18 cellular contexts compared by ENCODE assay signal in genomic region chr13:112579310-112579843, GRCh38. TPM values are rescaled to one million over a fixed set of nuclear protein-coding genes. Genes with fewer than 3 reads are reported as not detected.
DNase-seq lines count a peak whose midpoint lies in the region; ATAC-seq, FAIRE-seq and TF ChIP-seq lines count a peak whose summit lies in the region.
"Had no signal": no experiment of that assay in that cellular context is flagged by ENCODE, and none has a peak within 500 bp of the region (broad histone marks: within the 10 kb centered on the region; RNA-seq: fewer than 3 reads in every experiment).

No MANE protein-coding gene starts in this region.

- peaks cover 24% of the 10 kb centered on the region for H3K36me3 Mint-ChIP-seq in CD4-positive, CD25-positive, alpha-beta regulatory T cell

- no peak overlapping the region for H3K4me3 ChIP-seq in CD4-positive, CD25-positive, alpha-beta regulatory T cell (ENCODE audit: low read depth, low read length)
- H3K4me3 ChIP-seq in HEK293 (ENCODE audit: low read depth, low read length) (no peak overlapping the region), esophagus muscularis mucosa (no peak overlapping the region)
- H3K4me3 ChIP-seq: BLaER1 treated with 17β-estradiol and CSF1 and Interleukin-3, amounts not matched to agents 10 nM and 100 nM; GM23248 had no signal

- POLR2A ChIA-PET in HEK293 (lab: Yijun Ruan, JAX) = no interaction called here

- no peaks in the 10 kb centered on the region for H3K9me3 ChIP-seq in CD4-positive, CD25-positive, alpha-beta regulatory T cell (ENCODE audit: control insufficient read depth in 2 of 2, low read length in 2 of 2)
- H3K9me3 ChIP-seq in HEK293 (ENCODE audit: control insufficient read depth, insufficient read depth, low read depth, low read length) = no peaks in the 10 kb centered on the region
- H3K9me3 ChIP-seq in esophagus muscularis mucosa = no peaks in the 10 kb centered on the region

- intact Hi-C loops in esophagus muscularis mucosa (cut with DNase I) = no loop called here
- intact Hi-C loops in Right ventricle myocardium inferior (cut with DNase I) = no loop called here

- CTCF ChIA-PET in HEK293 (lab: Yijun Ruan, JAX) = no interaction called here

- no peaks in the 10 kb centered on the region for H3K27me3 Mint-ChIP-seq in CD4-positive, CD25-positive, alpha-beta regulatory T cell
- H3K27me3 Mint-ChIP-seq: B cell; CD4-positive, alpha-beta T cell had no signal

- TF ChIP-seq CTCF in HEK293 (tag by site-specific recombination; IDR thresholded peaks at IDR 0.05) (no peak), esophagus muscularis mucosa (IDR thresholded peaks at IDR 0.05) (no peak)

- DNase-seq in CD4-positive, CD25-positive, alpha-beta regulatory T cell = no peak
- DNase-seq in esophagus muscularis mucosa (ENCODE audit: extremely low spot score) (peak; percentile 45), putamen (ENCODE audit: low spot score) (peak; percentile 44), Right ventricle myocardium inferior (ENCODE audit: missing footprints) (no peak), H54 (ENCODE audit: insufficient read length, low spot score) (no peak)
- DNase-seq: CD4-positive, alpha-beta T cell; DMS153; DMS79; GDM1; GM23248; HCEC 1CT; HFFc6 had no signal

- peaks cover 37 to 75% (median 57%) of the 10 kb centered on the region in 4 donors for H3K4me1 Mint-ChIP-seq in CD4-positive, CD25-positive, alpha-beta regulatory T cell

- TF ChIP-seq POLR2A in esophagus muscularis mucosa (IDR thresholded peaks at IDR 0.05; ENCODE audit: low read depth) (no peak), H54 (IDR thresholded peaks at IDR 0.05; ENCODE audit: low read depth, low read length) (no peak)

- no peaks in the 10 kb centered on the region for H3K27me3 ChIP-seq in CD4-positive, CD25-positive, alpha-beta regulatory T cell (ENCODE audit: control insufficient read depth, insufficient read depth, low read length)
- H3K27me3 ChIP-seq in esophagus muscularis mucosa = no peaks in the 10 kb centered on the region
- H3K27me3 ChIP-seq: BLaER1 treated with 17β-estradiol and CSF1 and Interleukin-3, amounts not matched to agents 10 nM and 100 nM had no signal

- WGBS in esophagus muscularis mucosa = 91% methylated on average over 8 of the region's 18 CpGs

- peaks cover 0 to 5% (median 1%) of the 10 kb centered on the region in 7 donors for H3K9me3 Mint-ChIP-seq in CD4-positive, CD25-positive, alpha-beta regulatory T cell
- H3K9me3 Mint-ChIP-seq: CD4-positive, alpha-beta T cell had no signal

- H3K27ac Mint-ChIP-seq in CD4-positive, CD25-positive, alpha-beta regulatory T cell = peak overlapping the region in 2 of 3 donors; percentile 23 to 40
- H3K27ac Mint-ChIP-seq: B cell; CD4-positive, alpha-beta T cell; HFFc6 had no signal

- H3K4me3 Mint-ChIP-seq in CD4-positive, CD25-positive, alpha-beta regulatory T cell = no peak overlapping the region
- H3K4me3 Mint-ChIP-seq: B cell; CD4-positive, alpha-beta T cell; HFFc6 had no signal

- FAIRE-seq in H54 (lab: Jason Lieb, UNC) = no peak
- FAIRE-seq: GM12892, GM18507 had no signal

- ATAC-seq in CD4-positive, CD25-positive, alpha-beta regulatory T cell (ENCODE audit: low read depth in 2 of 2) = no peak
- ATAC-seq in Right ventricle myocardium inferior = no peak
- no peak for ATAC-seq in HG03565 (IDR thresholded peaks at IDR 0.05; ENCODE audit: unreplicated experiment)

- peaks cover 10% of the 10 kb centered on the region for H3K4me1 ChIP-seq in CD4-positive, CD25-positive, alpha-beta regulatory T cell (ENCODE audit: control insufficient read depth, insufficient read depth, low read length, poor library complexity, severe bottlenecking)
- H3K4me1 ChIP-seq in HEK293 (ENCODE audit: control insufficient read depth, insufficient read depth, low read length) = no peaks in the 10 kb centered on the region
- peaks cover 18 to 50% (median 40%) of the 10 kb centered on the region in 4 donors for H3K4me1 ChIP-seq in esophagus muscularis mucosa

- H3K27ac ChIP-seq in CD4-positive, CD25-positive, alpha-beta regulatory T cell (ENCODE audit: insufficient read depth, low read length, poor library complexity, severe bottlenecking) = no peak overlapping the region
- H3K27ac ChIP-seq in HEK293 (ENCODE audit: extremely low read depth, low read depth, low read length) (no peak overlapping the region), esophagus muscularis mucosa (replicated peaks in 1 of 4) (no peak overlapping the region)
- H3K27ac ChIP-seq: BLaER1 treated with 17β-estradiol and CSF1 and Interleukin-3, amounts not matched to agents 10 nM and 100 nM; GM23248 had no signal

- H3K36me3 ChIP-seq in CD4-positive, CD25-positive, alpha-beta regulatory T cell (ENCODE audit: control insufficient read depth, insufficient read depth, low read length) = no peaks in the 10 kb centered on the region
- no peaks in the 10 kb centered on the region for H3K36me3 ChIP-seq in HEK293 (ENCODE audit: control insufficient read depth in 2 of 2, insufficient read depth in 1 of 2, low read length in 2 of 2)
- H3K36me3 ChIP-seq in esophagus muscularis mucosa = no peaks in the 10 kb centered on the region

- TF ChIP-seq EP300 in esophagus muscularis mucosa (IDR thresholded peaks at IDR 0.05) = no peak

TF ChIP-seq in HEK293, 187 proteins besides CTCF, POLR2A, EP300 and RAD21:
- peak; percentile 37 for TF ChIP-seq ZIC2 (tag by site-specific recombination; IDR thresholded peaks at IDR 0.05)
- TF ChIP-seq ZNF426 (tag by site-specific recombination; IDR thresholded peaks at IDR 0.05) = no peak
- peak; percentile 47 for TF ChIP-seq ZFHX2 (tag by site-specific recombination; conservative IDR thresholded peaks at IDR 0.05)
- TF ChIP-seq GLIS1 (tag by site-specific recombination; IDR thresholded peaks at IDR 0.05) = peak; percentile 92
- TF ChIP-seq ZNF239 (tag by site-specific recombination; IDR thresholded peaks at IDR 0.05) = no peak
- TF ChIP-seq GLIS2 (tag by site-specific recombination; IDR thresholded peaks at IDR 0.05) = peak; percentile 30; the same call in 1 of the 2 replicates
- TF ChIP-seq EGR2 (tag by site-specific recombination; IDR thresholded peaks at IDR 0.05; ENCODE audit: low read depth) = peak; percentile 77

RNA-seq across cellular contexts. Expression of gene TUBGCP3, which starts 8.6 kb away (rescaled TPM):
- 40.7 TPM for total RNA-seq in CD4-positive, CD25-positive, alpha-beta regulatory T cell
- polyA plus RNA-seq in CD4-positive, CD25-positive, alpha-beta regulatory T cell = 10 to 100 TPM; 10.9 to 15.0 (median 13.3) TPM
- total RNA-seq in esophagus muscularis mucosa (10 to 100 TPM; 25.2 to 33.6 (median 30.6) TPM), Right ventricle myocardium inferior (16.4 TPM)

Comparison
In these comparisons a context has a peak if more than half of its experiments do, and no peak if none do; other contexts are left out.
1. DNase-seq: peak in esophagus muscularis mucosa (single experiment) and putamen (single experiment); none in CD4-positive, CD25-positive, alpha-beta regulatory T cell (0 of 3), Right ventricle myocardium inferior (single experiment) and H54 (single experiment).